Comparison of ENCODE assay signal across 1 cellular context in genomic region chr13:51999525-51999924, GRCh38.
TF ChIP-seq lines count a peak whose summit lies in the region.

No MANE protein-coding gene starts in this region.

TF ChIP-seq in GM23338, 12 proteins besides CTCF, POLR2A, EP300 and RAD21 (continued from another document):
- TF ChIP-seq, protein P1, sequence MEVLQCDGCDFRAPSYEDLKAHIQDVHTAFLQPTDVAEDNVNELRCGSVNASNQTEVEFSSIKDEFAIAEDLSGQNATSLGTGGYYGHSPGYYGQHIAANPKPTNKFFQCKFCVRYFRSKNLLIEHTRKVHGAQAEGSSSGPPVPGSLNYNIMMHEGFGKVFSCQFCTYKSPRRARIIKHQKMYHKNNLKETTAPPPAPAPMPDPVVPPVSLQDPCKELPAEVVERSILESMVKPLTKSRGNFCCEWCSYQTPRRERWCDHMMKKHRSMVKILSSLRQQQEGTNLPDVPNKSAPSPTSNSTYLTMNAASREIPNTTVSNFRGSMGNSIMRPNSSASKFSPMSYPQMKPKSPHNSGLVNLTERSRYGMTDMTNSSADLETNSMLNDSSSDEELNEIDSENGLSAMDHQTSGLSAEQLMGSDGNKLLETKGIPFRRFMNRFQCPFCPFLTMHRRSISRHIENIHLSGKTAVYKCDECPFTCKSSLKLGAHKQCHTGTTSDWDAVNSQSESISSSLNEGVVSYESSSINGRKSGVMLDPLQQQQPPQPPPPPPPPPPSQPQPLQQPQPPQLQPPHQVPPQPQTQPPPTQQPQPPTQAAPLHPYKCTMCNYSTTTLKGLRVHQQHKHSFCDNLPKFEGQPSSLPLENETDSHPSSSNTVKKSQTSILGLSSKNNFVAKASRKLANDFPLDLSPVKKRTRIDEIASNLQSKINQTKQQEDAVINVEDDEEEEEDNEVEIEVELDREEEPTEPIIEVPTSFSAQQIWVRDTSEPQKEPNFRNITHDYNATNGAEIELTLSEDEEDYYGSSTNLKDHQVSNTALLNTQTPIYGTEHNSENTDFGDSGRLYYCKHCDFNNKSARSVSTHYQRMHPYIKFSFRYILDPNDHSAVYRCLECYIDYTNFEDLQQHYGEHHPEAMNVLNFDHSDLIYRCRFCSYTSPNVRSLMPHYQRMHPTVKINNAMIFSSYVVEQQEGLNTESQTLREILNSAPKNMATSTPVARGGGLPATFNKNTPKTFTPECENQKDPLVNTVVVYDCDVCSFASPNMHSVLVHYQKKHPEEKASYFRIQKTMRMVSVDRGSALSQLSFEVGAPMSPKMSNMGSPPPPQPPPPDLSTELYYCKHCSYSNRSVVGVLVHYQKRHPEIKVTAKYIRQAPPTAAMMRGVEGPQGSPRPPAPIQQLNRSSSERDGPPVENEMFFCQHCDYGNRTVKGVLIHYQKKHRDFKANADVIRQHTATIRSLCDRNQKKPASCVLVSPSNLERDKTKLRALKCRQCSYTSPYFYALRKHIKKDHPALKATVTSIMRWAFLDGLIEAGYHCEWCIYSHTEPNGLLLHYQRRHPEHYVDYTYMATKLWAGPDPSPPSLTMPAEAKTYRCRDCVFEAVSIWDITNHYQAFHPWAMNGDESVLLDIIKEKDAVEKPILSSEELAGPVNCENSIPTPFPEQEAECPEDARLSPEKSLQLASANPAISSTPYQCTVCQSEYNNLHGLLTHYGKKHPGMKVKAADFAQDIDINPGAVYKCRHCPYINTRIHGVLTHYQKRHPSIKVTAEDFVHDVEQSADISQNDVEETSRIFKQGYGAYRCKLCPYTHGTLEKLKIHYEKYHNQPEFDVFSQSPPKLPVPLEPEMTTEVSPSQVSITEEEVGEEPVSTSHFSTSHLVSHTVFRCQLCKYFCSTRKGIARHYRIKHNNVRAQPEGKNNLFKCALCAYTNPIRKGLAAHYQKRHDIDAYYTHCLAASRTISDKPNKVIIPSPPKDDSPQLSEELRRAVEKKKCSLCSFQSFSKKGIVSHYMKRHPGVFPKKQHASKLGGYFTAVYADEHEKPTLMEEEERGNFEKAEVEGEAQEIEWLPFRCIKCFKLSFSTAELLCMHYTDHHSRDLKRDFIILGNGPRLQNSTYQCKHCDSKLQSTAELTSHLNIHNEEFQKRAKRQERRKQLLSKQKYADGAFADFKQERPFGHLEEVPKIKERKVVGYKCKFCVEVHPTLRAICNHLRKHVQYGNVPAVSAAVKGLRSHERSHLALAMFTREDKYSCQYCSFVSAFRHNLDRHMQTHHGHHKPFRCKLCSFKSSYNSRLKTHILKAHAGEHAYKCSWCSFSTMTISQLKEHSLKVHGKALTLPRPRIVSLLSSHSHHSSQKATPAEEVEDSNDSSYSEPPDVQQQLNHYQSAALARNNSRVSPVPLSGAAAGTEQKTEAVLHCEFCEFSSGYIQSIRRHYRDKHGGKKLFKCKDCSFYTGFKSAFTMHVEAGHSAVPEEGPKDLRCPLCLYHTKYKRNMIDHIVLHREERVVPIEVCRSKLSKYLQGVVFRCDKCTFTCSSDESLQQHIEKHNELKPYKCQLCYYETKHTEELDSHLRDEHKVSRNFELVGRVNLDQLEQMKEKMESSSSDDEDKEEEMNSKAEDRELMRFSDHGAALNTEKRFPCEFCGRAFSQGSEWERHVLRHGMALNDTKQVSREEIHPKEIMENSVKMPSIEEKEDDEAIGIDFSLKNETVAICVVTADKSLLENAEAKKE (CRISPR knock-in tag; IDR thresholded peaks at IDR 0.05): no peak
- no peak for TF ChIP-seq NANOG (IDR thresholded peaks at IDR 0.05; ENCODE audit: borderline replicate concordance)
- TF ChIP-seq POLR2AphosphoS5 (IDR thresholded peaks at IDR 0.05; ENCODE audit: low read depth): no peak
- no peak for TF ChIP-seq ZNF331 (CRISPR knock-in tag; IDR thresholded peaks at IDR 0.05; ENCODE audit: low read depth)
- TF ChIP-seq ETS1 (IDR thresholded peaks at IDR 0.05): no peak
- TF ChIP-seq JUNB (IDR thresholded peaks at IDR 0.05; ENCODE audit: unreplicated experiment): no peak
- no peak for TF ChIP-seq ZNF114 (CRISPR knock-in tag; IDR thresholded peaks at IDR 0.05)
- no peak for TF ChIP-seq CREB1 (CRISPR knock-in tag; IDR thresholded peaks at IDR 0.05; ENCODE audit: low read depth)
- no peak for TF ChIP-seq EZH2 (IDR thresholded peaks at IDR 0.05; ENCODE audit: low read depth, unreplicated experiment)
- TF ChIP-seq STAT1 (IDR thresholded peaks at IDR 0.05; ENCODE audit: unreplicated experiment): no peak
TF ChIP-seq in GM23338: peak in this region for 0.
